Comparison of ENCODE assay signal across 1 cellular context in genomic region chr18:3198260-3198860, GRCh38. TPM values are rescaled to one million over a fixed set of nuclear protein-coding genes. Genes with fewer than 3 reads are reported as not detected.
"Had no signal": no experiment of that assay in that cellular context is flagged by ENCODE, and none has a peak within 500 bp of the region (broad histone marks: within the 10 kb centered on the region; RNA-seq: fewer than 3 reads in every experiment).

No MANE protein-coding gene starts in this region.

RNA-seq across cellular contexts. Expression of gene MYOM1, which starts 21.4 kb away (rescaled TPM):
- total RNA-seq: HT1080 had no signal
